In the genomic region with DNA sequence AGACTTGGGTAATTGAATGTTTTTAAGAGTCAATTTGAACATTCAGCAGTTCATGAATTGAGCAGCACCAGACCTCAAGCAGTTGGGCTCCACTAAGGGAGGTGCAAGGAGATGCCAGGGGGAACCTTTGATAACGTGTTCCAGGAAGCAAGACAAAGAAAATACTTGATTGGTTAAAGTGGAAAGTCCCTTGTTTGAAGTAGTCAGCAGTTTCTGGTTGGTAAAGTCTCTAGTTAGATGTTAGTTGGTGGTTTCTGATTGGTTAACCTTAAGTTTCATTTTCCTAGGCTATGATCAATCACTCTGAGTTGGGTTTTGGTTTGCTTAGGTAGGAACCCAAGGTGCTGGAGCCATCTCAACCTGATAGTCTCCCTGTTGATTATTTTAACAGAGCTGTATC, we compare ENCODE assay signal across 8 cellular contexts. TPM values are rescaled to one million over a fixed set of nuclear protein-coding genes. Genes with fewer than 3 reads are reported as not detected.
DNase-seq lines count a peak whose midpoint lies in the region; ATAC-seq and TF ChIP-seq lines count a peak whose summit lies in the region.

No MANE protein-coding gene starts in this region.

- H3K27ac ChIP-seq in brain microvascular endothelial cell = no peak overlapping the region

- peaks cover 15% of the 10 kb centered on the region for H3K36me3 Mint-ChIP-seq in natural killer cell treated with Interleukin-12 subunit alpha and Interleukin-12 subunit beta and Interleukin-15 and Interleukin-18, amount 100 ng/mL, for 72 hours

- H3K4me3 ChIP-seq in brain microvascular endothelial cell (ENCODE audit: low read depth, low read length) = no peak overlapping the region

- peak overlapping the region; percentile 92 to 95 for H3K27ac Mint-ChIP-seq in natural killer cell treated with Interleukin-12 subunit alpha and Interleukin-12 subunit beta and Interleukin-15 and Interleukin-18, amount 100 ng/mL, for 72 hours

- DNase-seq in GM13976 (ENCODE audit: low spot score) (peak; percentile 27), HCEC 1CT (no peak), MV-4-11 (lab: John Stamatoyannopoulos, UW) (no peak), brain microvascular endothelial cell (no peak)
- DNase-seq in activated CD8-positive, alpha-beta memory T cell treated with anti-CD3 and anti-CD28 coated beads for 24 hours = peak; percentile 70
- peak; percentile 72 for DNase-seq in natural killer cell treated with Interleukin-12 subunit alpha and Interleukin-12 subunit beta and Interleukin-15 and Interleukin-18, amount 100 ng/mL, for 72 hours (ENCODE audit: low spot score)

- in situ Hi-C loops in GM13976 (cut with MboI; ENCODE audit: low sequenced_read_pairs, unreplicated experiment) = no loop called here
- in situ Hi-C loops in brain microvascular endothelial cell (cut with HindIII; ENCODE audit: low pct_ligation_motif_present, low sequenced_read_pairs) = no loop called here

- no peaks in the 10 kb centered on the region for H3K9me3 Mint-ChIP-seq in natural killer cell treated with Interleukin-12 subunit alpha and Interleukin-12 subunit beta and Interleukin-15 and Interleukin-18, amount 100 ng/mL, for 72 hours

- peaks cover 25 to 35% of the 10 kb centered on the region in 2 donors for H3K4me1 Mint-ChIP-seq in natural killer cell treated with Interleukin-12 subunit alpha and Interleukin-12 subunit beta and Interleukin-15 and Interleukin-18, amount 100 ng/mL, for 72 hours (ENCODE audit: low read depth in 2 of 2)

- H3K27me3 Mint-ChIP-seq in natural killer cell treated with Interleukin-12 subunit alpha and Interleukin-12 subunit beta and Interleukin-15 and Interleukin-18, amount 100 ng/mL, for 72 hours = no peaks in the 10 kb centered on the region

- H3K36me3 ChIP-seq in brain microvascular endothelial cell (replicated peaks) = no peaks in the 10 kb centered on the region

- TF ChIP-seq CTCF in GM13976 (IDR thresholded peaks at IDR 0.05; ENCODE audit: borderline replicate concordance, control extremely low read depth, extremely low read depth, insufficient read depth, missing control alignments) (no peak), brain microvascular endothelial cell (IDR thresholded peaks at IDR 0.05; ENCODE audit: low read depth, low read length, missing control alignments) (no peak)

- peak; percentile 22 for ATAC-seq in HG02884 (IDR thresholded peaks at IDR 0.05; ENCODE audit: unreplicated experiment)
- peak; percentile 81 to 87 for ATAC-seq in natural killer cell treated with Interleukin-12 subunit alpha and Interleukin-12 subunit beta and Interleukin-15 and Interleukin-18, amount 100 ng/mL, for 72 hours
- no peak for ATAC-seq in HG03439 (IDR thresholded peaks at IDR 0.05; ENCODE audit: unreplicated experiment)

- H3K4me3 Mint-ChIP-seq in natural killer cell treated with Interleukin-12 subunit alpha and Interleukin-12 subunit beta and Interleukin-15 and Interleukin-18, amount 100 ng/mL, for 72 hours = peak overlapping the region; percentile 73

- no peaks in the 10 kb centered on the region for H3K27me3 ChIP-seq in brain microvascular endothelial cell (replicated peaks)

RNA-seq across cellular contexts. Expression of a gene that starts 4.0 kb away (rescaled TPM):
- total RNA-seq in natural killer cell treated with Interleukin-12 subunit alpha and Interleukin-12 subunit beta and Interleukin-15 and Interleukin-18, amount 100 ng/mL, for 72 hours = 10 to 100 TPM in 1 of 2 donors, 1 to 10 TPM in 1; 8.0 to 10.9 TPM

Comparison
In these comparisons a context has a peak if more than half of its experiments do, and no peak if none do; other contexts are left out.
1. DNase-seq: peak in GM13976 (single experiment), activated CD8-positive, alpha-beta memory T cell treated with anti-CD3 and anti-CD28 coated beads for 24 hours (single experiment) and natural killer cell treated with Interleukin-12 subunit alpha and Interleukin-12 subunit beta and Interleukin-15 and Interleukin-18, amount 100 ng/mL, for 72 hours (single experiment); none in HCEC 1CT (single experiment), MV-4-11 (single experiment) and brain microvascular endothelial cell (single experiment).